ENCODE assay signal across 10 cellular contexts in the genomic region with DNA sequence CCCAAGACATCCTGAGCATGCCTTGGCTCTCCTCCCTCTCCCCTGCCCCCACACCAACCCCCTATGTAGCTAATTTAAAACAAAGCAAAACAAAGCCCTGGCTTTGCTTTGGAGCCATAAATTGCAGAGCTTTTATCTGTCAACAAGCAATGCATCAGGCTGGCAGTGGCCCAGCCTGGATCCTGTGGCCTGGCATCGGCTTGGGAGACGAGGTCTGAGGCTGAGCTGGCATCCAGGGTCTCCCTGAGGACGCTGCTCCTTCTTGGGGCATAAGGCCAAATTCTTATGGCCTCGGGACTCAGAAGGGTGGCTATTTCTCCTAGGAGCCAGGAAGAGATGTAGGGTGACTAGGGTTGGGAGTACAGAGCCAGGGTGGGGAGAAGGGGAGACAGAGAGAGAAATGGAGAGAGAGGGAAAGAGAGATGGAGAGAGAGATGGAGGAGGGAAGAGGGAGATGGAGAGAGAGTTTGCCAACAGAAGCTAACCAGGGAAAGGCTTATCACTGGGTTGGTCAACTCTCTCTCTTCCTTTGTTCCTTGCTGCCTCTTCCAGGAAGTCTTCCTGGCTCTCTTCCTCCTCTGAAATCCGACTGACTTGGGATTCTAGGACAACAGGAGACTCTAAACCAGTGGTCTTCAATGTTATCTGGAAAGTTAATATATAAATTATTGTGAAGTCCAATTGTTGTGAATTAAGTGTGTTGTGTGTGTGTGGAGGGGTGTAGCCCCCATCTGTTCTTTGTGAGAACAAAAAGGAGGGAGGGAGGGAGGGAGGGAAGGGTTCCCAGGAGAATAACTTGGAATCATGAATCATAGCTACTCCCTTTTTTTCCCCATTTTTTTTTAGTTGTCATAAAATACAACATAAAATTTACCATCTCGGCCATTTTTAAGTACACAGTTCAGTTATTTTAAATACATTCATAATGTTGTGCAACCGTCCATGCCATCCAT. TPM values are rescaled to one million over a fixed set of nuclear protein-coding genes. Genes with fewer than 3 reads are reported as not detected.
DNase-seq lines count a peak whose midpoint lies in the region; ATAC-seq lines count a peak whose summit lies in the region.
"Had no signal": no experiment of that assay in that cellular context is flagged by ENCODE, and none has a peak within 500 bp of the region (broad histone marks: within the 10 kb centered on the region; RNA-seq: fewer than 3 reads in every experiment).

No MANE protein-coding gene starts in this region.

- WGBS in GM23248 (ENCODE audit: low coverage in 1 of 2, low lambda C conversion rate in 2 of 2, missing lambda C conversion rate in 2 of 2), 2 experiments, result 2 to 4% methylated on average over 7 of the region's 7 CpGs

- H3K27ac Mint-ChIP-seq in activated T-helper 17 cell treated with anti-CD3 and anti-CD28 coated beads, Interleukin-2, amount 50 U/mL, for 72 hours, result peak overlapping the region; percentile 34
- H3K27ac Mint-ChIP-seq in activated naive CD8-positive, alpha-beta T cell treated with anti-CD3 and anti-CD28 coated beads, Interleukin-2, amount 50 U/mL, for 24 hours, result no peak overlapping the region
- H3K27ac Mint-ChIP-seq in activated naive CD8-positive, alpha-beta T cell treated with anti-CD3 and anti-CD28 coated beads for 36 hours, result no peak overlapping the region

- H3K4me3 ChIP-seq in GM23248 (no peak overlapping the region), stomach smooth muscle (ENCODE audit: low read length in 2 of 2) (peak overlapping the region in 1 of 2 donors; percentile 44)

- H3K27ac ChIP-seq in GM23248 (no peak overlapping the region), stomach smooth muscle (ENCODE audit: low read length) (peak overlapping the region; percentile 88)

- intact Hi-C loops in left cardiac atrium (cut with DNase I), result no loop called here

- H3K36me3 Mint-ChIP-seq in activated T-helper 17 cell treated with anti-CD3 and anti-CD28 coated beads, Interleukin-2, amount 50 U/mL, for 72 hours (ENCODE audit: low read depth), result no peaks in the 10 kb centered on the region
- no peaks in the 10 kb centered on the region for H3K36me3 Mint-ChIP-seq in activated naive CD8-positive, alpha-beta T cell treated with anti-CD3 and anti-CD28 coated beads, Interleukin-2, amount 50 U/mL, for 24 hours (ENCODE audit: low read depth)
- H3K36me3 Mint-ChIP-seq in activated naive CD8-positive, alpha-beta T cell treated with anti-CD3 and anti-CD28 coated beads for 36 hours, result no peaks in the 10 kb centered on the region

- H3K27me3 Mint-ChIP-seq in activated T-helper 17 cell treated with anti-CD3 and anti-CD28 coated beads, Interleukin-2, amount 50 U/mL, for 72 hours, result no peaks in the 10 kb centered on the region
- H3K27me3 Mint-ChIP-seq in activated naive CD8-positive, alpha-beta T cell treated with anti-CD3 and anti-CD28 coated beads, Interleukin-2, amount 50 U/mL, for 24 hours, result peaks cover 3% of the 10 kb centered on the region
- H3K27me3 Mint-ChIP-seq in activated naive CD8-positive, alpha-beta T cell treated with anti-CD3 and anti-CD28 coated beads for 36 hours, result no peaks in the 10 kb centered on the region

- H3K9me2 ChIP-seq in GM23248 (ENCODE audit: insufficient read depth), result no peaks in the 10 kb centered on the region

- in situ Hi-C loops in GM23248 (cut with MboI), result no loop called here

- no peak for ATAC-seq in activated T-helper 17 cell treated with anti-CD3 and anti-CD28 coated beads, Interleukin-2, amount 50 U/mL, for 72 hours (replicated peaks)
- peak; percentile 32 to 38 for ATAC-seq in left cardiac atrium
- no peak for ATAC-seq in activated naive CD8-positive, alpha-beta T cell treated with anti-CD3 and anti-CD28 coated beads, Interleukin-2, amount 50 U/mL, for 24 hours

- peaks cover 37% of the 10 kb centered on the region for H3K27me3 ChIP-seq in GM23248 (replicated peaks; ENCODE audit: insufficient read depth)
- no peaks in the 10 kb centered on the region for H3K27me3 ChIP-seq in stomach smooth muscle (ENCODE audit: control insufficient read depth in 1 of 2, insufficient read depth in 2 of 2, low read length in 2 of 2)

- peaks cover 3% of the 10 kb centered on the region for H3K9me3 Mint-ChIP-seq in activated T-helper 17 cell treated with anti-CD3 and anti-CD28 coated beads, Interleukin-2, amount 50 U/mL, for 72 hours
- peaks cover 14% of the 10 kb centered on the region for H3K9me3 Mint-ChIP-seq in activated naive CD8-positive, alpha-beta T cell treated with anti-CD3 and anti-CD28 coated beads, Interleukin-2, amount 50 U/mL, for 24 hours
- H3K9me3 Mint-ChIP-seq in activated naive CD8-positive, alpha-beta T cell treated with anti-CD3 and anti-CD28 coated beads for 36 hours, result peaks cover 7% of the 10 kb centered on the region

- peak overlapping the region; percentile 1 for H3K4me2 ChIP-seq in GM23248 (ENCODE audit: unreplicated experiment)

- no peak overlapping the region for H2AFZ ChIP-seq in GM23248

- H3K79me2 ChIP-seq in GM23248 (ENCODE audit: insufficient read depth), result no peaks in the 10 kb centered on the region

- H3K4me1 Mint-ChIP-seq in activated T-helper 17 cell treated with anti-CD3 and anti-CD28 coated beads, Interleukin-2, amount 50 U/mL, for 72 hours, result peaks cover 18% of the 10 kb centered on the region
- no peaks in the 10 kb centered on the region for H3K4me1 Mint-ChIP-seq in activated naive CD8-positive, alpha-beta T cell treated with anti-CD3 and anti-CD28 coated beads, Interleukin-2, amount 50 U/mL, for 24 hours
- no peaks in the 10 kb centered on the region for H3K4me1 Mint-ChIP-seq in activated naive CD8-positive, alpha-beta T cell treated with anti-CD3 and anti-CD28 coated beads for 36 hours
- H3K4me1 Mint-ChIP-seq: naive B cell had no signal

- H3K9me3 ChIP-seq in GM23248 (ENCODE audit: low read depth) (no peaks in the 10 kb centered on the region), stomach smooth muscle (ENCODE audit: control insufficient read depth in 2 of 2, low read length in 2 of 2) (peaks cover 0 to 4% of the 10 kb centered on the region in 2 donors)

- H3K36me3 ChIP-seq in GM23248 (ENCODE audit: low read depth) (no peaks in the 10 kb centered on the region), stomach smooth muscle (ENCODE audit: control insufficient read depth in 2 of 2, insufficient read depth in 2 of 2, low read length in 2 of 2) (no peaks in the 10 kb centered on the region)

- peaks cover 8% of the 10 kb centered on the region for H3F3A ChIP-seq in GM23248 (ENCODE audit: insufficient read depth)

- peak; percentile 69 for DNase-seq in GM23248
- no peak for DNase-seq in left cardiac atrium
- no peak for DNase-seq in NCI-H526 treated with DMSO at 0.1 percent for 48 hours (lab: John Stamatoyannopoulos, UW)
- DNase-seq in activated naive CD8-positive, alpha-beta T cell treated with anti-CD3 and anti-CD28 coated beads, Interleukin-2, amount 50 U/mL, for 24 hours, result no peak
- no peak for DNase-seq in activated naive CD8-positive, alpha-beta T cell treated with anti-CD3 and anti-CD28 coated beads for 36 hours
- DNase-seq: cortex of kidney, naive B cell, NCI-H2081 treated with DMSO at 0.1 percent for 48 hours had no signal

- H3K4me1 ChIP-seq in GM23248 (ENCODE audit: insufficient read depth) (peaks cover 10% of the 10 kb centered on the region), stomach smooth muscle (ENCODE audit: control insufficient read depth, insufficient read depth, low read length) (peaks cover 66% of the 10 kb centered on the region)

- H4K20me1 ChIP-seq in GM23248 (ENCODE audit: insufficient read depth), result no peaks in the 10 kb centered on the region

- H3K9ac ChIP-seq in GM23248 (no peak overlapping the region), stomach smooth muscle (ENCODE audit: low read length in 2 of 2) (peak overlapping the region in 1 of 2 donors; percentile 36)

- no peak overlapping the region for H3K4me3 Mint-ChIP-seq in activated T-helper 17 cell treated with anti-CD3 and anti-CD28 coated beads, Interleukin-2, amount 50 U/mL, for 72 hours
- H3K4me3 Mint-ChIP-seq in activated naive CD8-positive, alpha-beta T cell treated with anti-CD3 and anti-CD28 coated beads, Interleukin-2, amount 50 U/mL, for 24 hours, result no peak overlapping the region
- no peak overlapping the region for H3K4me3 Mint-ChIP-seq in activated naive CD8-positive, alpha-beta T cell treated with anti-CD3 and anti-CD28 coated beads for 36 hours
- H3K4me3 Mint-ChIP-seq: naive B cell had no signal

RNA-seq across cellular contexts. Expression of a gene that starts 29.1 kb away (rescaled TPM):
- 0.54 TPM in 1 of 2 replicates, not detected in the other for total RNA-seq in GM23248 (2014; rRNA removed; shearing (Covaris generic))
- polyA plus RNA-seq in GM23248 (2016; fragmentation: Nextera tagmentation; extraction: Ambion mirVana), result 0.09 and 0.20 TPM in 2 replicates
- 1 to 10 TPM; 3.3 to 3.9 TPM for total RNA-seq in activated T-helper 17 cell treated with anti-CD3 and anti-CD28 coated beads, Interleukin-2, amount 50 U/mL, for 72 hours
- total RNA-seq in left cardiac atrium, result 100 to 1,000 TPM; 152 to 166 TPM
- total RNA-seq in activated naive CD8-positive, alpha-beta T cell treated with anti-CD3 and anti-CD28 coated beads for 36 hours, result 1 to 10 TPM in 1 of 2 experiments, under 1 TPM in 1; 0.52 to 1.2 TPM

Comparison
In these comparisons a context has a peak if more than half of its experiments do, and no peak if none do; other contexts are left out.
1. ATAC-seq: peak in left cardiac atrium (2 of 2); none in activated T-helper 17 cell treated with anti-CD3 and anti-CD28 coated beads, Interleukin-2, amount 50 U/mL, for 72 hours (single experiment) and activated naive CD8-positive, alpha-beta T cell treated with anti-CD3 and anti-CD28 coated beads, Interleukin-2, amount 50 U/mL, for 24 hours (single experiment).
2. RNA of a gene that starts 29.1 kb away (total RNA-seq): 152 to 166 TPM in left cardiac atrium; 3.3 to 3.9 TPM in activated T-helper 17 cell treated with anti-CD3 and anti-CD28 coated beads, Interleukin-2, amount 50 U/mL, for 72 hours, 0.52 to 1.2 TPM in activated naive CD8-positive, alpha-beta T cell treated with anti-CD3 and anti-CD28 coated beads for 36 hours and 0.54 TPM in GM23248; every median in the first group is over 10 times any median in the second.